ENCODE assay signal across 1 cellular context in the genomic region with DNA sequence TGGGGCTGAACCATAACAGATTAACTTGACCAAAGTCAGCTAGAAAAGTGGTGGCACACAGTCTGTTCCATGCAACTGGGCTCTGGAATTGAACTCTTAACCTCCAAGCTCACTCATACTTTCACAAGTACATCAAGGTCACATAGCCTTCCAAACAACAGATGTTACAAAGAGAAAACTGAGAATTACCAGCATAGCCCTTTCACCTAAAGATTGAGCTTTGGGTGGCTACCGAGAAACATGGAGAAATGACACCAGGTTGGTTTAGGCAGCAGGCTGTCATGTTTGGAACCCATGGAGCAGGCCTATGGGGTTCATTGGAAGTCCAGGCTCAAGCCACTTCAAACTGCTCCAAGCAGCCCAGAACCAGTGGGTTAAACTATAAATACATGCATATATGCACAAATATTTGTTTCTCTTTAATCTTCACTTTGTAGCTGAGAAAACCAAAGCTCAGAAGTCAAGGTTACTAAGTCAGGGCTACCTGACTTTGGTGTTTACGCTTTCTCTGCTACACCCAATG.
A peak's percentile ranks its signal among the peaks of the same experiment; 100 is the strongest.
TF ChIP-seq lines count a peak whose summit lies in the region.

No MANE protein-coding gene starts in this region.

TF ChIP-seq in HepG2, 621 proteins besides CTCF, POLR2A, EP300 and RAD21 (continued from another document and continues in another):
- no peak for TF ChIP-seq ZBTB40 (IDR thresholded peaks at IDR 0.05)
- TF ChIP-seq ZBTB40 (CRISPR knock-in tag; IDR thresholded peaks at IDR 0.05) = no peak
- no peak for TF ChIP-seq TBL1XR1 (IDR thresholded peaks at IDR 0.05; ENCODE audit: borderline replicate concordance, low read length, partially characterized antibody)
- no peak for TF ChIP-seq ZNF549 (CRISPR knock-in tag; IDR thresholded peaks at IDR 0.05)
- peak; percentile 85 for TF ChIP-seq ZMYM2 (CRISPR knock-in tag; IDR thresholded peaks at IDR 0.05)
- TF ChIP-seq SP4 (CRISPR knock-in tag; IDR thresholded peaks at IDR 0.05) = no peak
- TF ChIP-seq NR2F6 (IDR thresholded peaks at IDR 0.05) = 0 out of 2 replicates have a peak, but pooled peaks have one; percentile 51
- TF ChIP-seq NR2F6 (CRISPR knock-in tag; IDR thresholded peaks at IDR 0.05) = no peak; the same call in 1 of the 2 replicates
- TF ChIP-seq, protein P1, sequence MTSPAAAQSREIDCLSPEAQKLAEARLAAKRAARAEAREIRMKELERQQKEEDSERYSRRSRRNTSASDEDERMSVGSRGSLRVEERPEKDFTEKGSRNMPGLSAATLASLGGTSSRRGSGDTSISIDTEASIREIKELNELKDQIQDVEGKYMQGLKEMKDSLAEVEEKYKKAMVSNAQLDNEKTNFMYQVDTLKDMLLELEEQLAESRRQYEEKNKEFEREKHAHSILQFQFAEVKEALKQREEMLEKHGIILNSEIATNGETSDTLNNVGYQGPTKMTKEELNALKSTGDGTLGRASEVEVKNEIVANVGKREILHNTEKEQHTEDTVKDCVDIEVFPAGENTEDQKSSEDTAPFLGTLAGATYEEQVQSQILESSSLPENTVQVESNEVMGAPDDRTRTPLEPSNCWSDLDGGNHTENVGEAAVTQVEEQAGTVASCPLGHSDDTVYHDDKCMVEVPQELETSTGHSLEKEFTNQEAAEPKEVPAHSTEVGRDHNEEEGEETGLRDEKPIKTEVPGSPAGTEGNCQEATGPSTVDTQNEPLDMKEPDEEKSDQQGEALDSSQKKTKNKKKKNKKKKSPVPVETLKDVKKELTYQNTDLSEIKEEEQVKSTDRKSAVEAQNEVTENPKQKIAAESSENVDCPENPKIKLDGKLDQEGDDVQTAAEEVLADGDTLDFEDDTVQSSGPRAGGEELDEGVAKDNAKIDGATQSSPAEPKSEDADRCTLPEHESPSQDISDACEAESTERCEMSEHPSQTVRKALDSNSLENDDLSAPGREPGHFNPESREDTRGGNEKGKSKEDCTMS (CRISPR knock-in tag; conservative IDR thresholded peaks at IDR 0.05) = no peak
- TF ChIP-seq NCOA2 (CRISPR knock-in tag; IDR thresholded peaks at IDR 0.05) = peak; percentile 86
- TF ChIP-seq NFIB (CRISPR knock-in tag; IDR thresholded peaks at IDR 0.05; ENCODE audit: borderline replicate concordance) = no peak
- no peak for TF ChIP-seq NFE2L1 (CRISPR knock-in tag; IDR thresholded peaks at IDR 0.05; ENCODE audit: borderline replicate concordance)
- TF ChIP-seq MAF1 (CRISPR knock-in tag; IDR thresholded peaks at IDR 0.05; ENCODE audit: borderline replicate concordance) = no peak
- TF ChIP-seq ZIK1 (CRISPR knock-in tag; IDR thresholded peaks at IDR 0.05; ENCODE audit: borderline replicate concordance, low read depth) = no peak
- no peak for TF ChIP-seq HES4 (CRISPR knock-in tag; IDR thresholded peaks at IDR 0.05; ENCODE audit: borderline replicate concordance)
- peak; percentile 47; the same call in 1 of the 2 replicates for TF ChIP-seq ZSCAN20 (CRISPR knock-in tag; IDR thresholded peaks at IDR 0.05; ENCODE audit: borderline replicate concordance)
- no peak for TF ChIP-seq CCAR2 (optimal IDR thresholded peaks at IDR 0.05; ENCODE audit: low read depth, low read length)
- TF ChIP-seq REPIN1 (CRISPR knock-in tag; IDR thresholded peaks at IDR 0.05; ENCODE audit: borderline replicate concordance, low read depth) = no peak
- TF ChIP-seq GPN1 (CRISPR knock-in tag; IDR thresholded peaks at IDR 0.05; ENCODE audit: borderline replicate concordance) = no peak
- TF ChIP-seq ESRRA (CRISPR knock-in tag; IDR thresholded peaks at IDR 0.05; ENCODE audit: low read depth) = no peak; the same call in 1 of the 2 replicates
- no peak for TF ChIP-seq SNRNP70 (IDR thresholded peaks at IDR 0.05; ENCODE audit: low read depth, low read length)
- 0 out of 2 replicates have a peak, but pooled peaks have one; percentile 23 for TF ChIP-seq ZNF747 (CRISPR knock-in tag; IDR thresholded peaks at IDR 0.05; ENCODE audit: borderline replicate concordance)
- no peak for TF ChIP-seq JDP2 (CRISPR knock-in tag; IDR thresholded peaks at IDR 0.05; ENCODE audit: borderline replicate concordance)
- no peak for TF ChIP-seq ZNF333 (CRISPR knock-in tag; IDR thresholded peaks at IDR 0.05; ENCODE audit: borderline replicate concordance)
- TF ChIP-seq NAIF1 (CRISPR knock-in tag; IDR thresholded peaks at IDR 0.05; ENCODE audit: borderline replicate concordance) = no peak
- no peak for TF ChIP-seq KLF15 (CRISPR knock-in tag; IDR thresholded peaks at IDR 0.05; ENCODE audit: borderline replicate concordance)
- peak; percentile 34 for TF ChIP-seq TEAD3 (CRISPR knock-in tag; optimal IDR thresholded peaks at IDR 0.05; ENCODE audit: borderline replicate concordance)
- TF ChIP-seq ZNF614 (CRISPR knock-in tag; IDR thresholded peaks at IDR 0.05; ENCODE audit: borderline replicate concordance) = no peak
- TF ChIP-seq ZEB1 (IDR thresholded peaks at IDR 0.05; ENCODE audit: insufficient replicate concordance, low read depth) = no peak
- TF ChIP-seq ZNF251 (CRISPR knock-in tag; IDR thresholded peaks at IDR 0.05) = no peak
- TF ChIP-seq GABPB1 (CRISPR knock-in tag; IDR thresholded peaks at IDR 0.05) = no peak
- TF ChIP-seq, protein P2, sequence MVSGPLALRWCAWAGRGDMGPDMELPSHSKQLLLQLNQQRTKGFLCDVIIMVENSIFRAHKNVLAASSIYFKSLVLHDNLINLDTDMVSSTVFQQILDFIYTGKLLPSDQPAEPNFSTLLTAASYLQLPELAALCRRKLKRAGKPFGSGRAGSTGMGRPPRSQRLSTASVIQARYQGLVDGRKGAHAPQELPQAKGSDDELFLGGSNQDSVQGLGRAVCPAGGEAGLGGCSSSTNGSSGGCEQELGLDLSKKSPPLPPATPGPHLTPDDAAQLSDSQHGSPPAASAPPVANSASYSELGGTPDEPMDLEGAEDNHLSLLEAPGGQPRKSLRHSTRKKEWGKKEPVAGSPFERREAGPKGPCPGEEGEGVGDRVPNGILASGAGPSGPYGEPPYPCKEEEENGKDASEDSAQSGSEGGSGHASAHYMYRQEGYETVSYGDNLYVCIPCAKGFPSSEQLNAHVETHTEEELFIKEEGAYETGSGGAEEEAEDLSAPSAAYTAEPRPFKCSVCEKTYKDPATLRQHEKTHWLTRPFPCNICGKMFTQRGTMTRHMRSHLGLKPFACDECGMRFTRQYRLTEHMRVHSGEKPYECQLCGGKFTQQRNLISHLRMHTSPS (CRISPR knock-in tag; IDR thresholded peaks at IDR 0.05; ENCODE audit: low read depth) = no peak
- no peak; the same call in 1 of the 2 replicates for TF ChIP-seq MIXL1 (CRISPR knock-in tag; IDR thresholded peaks at IDR 0.05)
- TF ChIP-seq SETDB1 (CRISPR knock-in tag; IDR thresholded peaks at IDR 0.05; ENCODE audit: borderline replicate concordance) = no peak
- no peak for TF ChIP-seq SP1 (IDR thresholded peaks at IDR 0.05)
- TF ChIP-seq SP1 (CRISPR knock-in tag; IDR thresholded peaks at IDR 0.05) = no peak
- TF ChIP-seq ZXDC (CRISPR knock-in tag; IDR thresholded peaks at IDR 0.05) = no peak
- TF ChIP-seq, protein P3, sequence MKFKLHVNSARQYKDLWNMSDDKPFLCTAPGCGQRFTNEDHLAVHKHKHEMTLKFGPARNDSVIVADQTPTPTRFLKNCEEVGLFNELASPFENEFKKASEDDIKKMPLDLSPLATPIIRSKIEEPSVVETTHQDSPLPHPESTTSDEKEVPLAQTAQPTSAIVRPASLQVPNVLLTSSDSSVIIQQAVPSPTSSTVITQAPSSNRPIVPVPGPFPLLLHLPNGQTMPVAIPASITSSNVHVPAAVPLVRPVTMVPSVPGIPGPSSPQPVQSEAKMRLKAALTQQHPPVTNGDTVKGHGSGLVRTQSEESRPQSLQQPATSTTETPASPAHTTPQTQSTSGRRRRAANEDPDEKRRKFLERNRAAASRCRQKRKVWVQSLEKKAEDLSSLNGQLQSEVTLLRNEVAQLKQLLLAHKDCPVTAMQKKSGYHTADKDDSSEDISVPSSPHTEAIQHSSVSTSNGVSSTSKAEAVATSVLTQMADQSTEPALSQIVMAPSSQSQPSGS (CRISPR knock-in tag; IDR thresholded peaks at IDR 0.05) = no peak; the same call in 1 of the 2 replicates
- peak; percentile 92 for TF ChIP-seq ZNF652 (CRISPR knock-in tag; IDR thresholded peaks at IDR 0.05; ENCODE audit: borderline replicate concordance, low read depth)
- TF ChIP-seq, protein P4, sequence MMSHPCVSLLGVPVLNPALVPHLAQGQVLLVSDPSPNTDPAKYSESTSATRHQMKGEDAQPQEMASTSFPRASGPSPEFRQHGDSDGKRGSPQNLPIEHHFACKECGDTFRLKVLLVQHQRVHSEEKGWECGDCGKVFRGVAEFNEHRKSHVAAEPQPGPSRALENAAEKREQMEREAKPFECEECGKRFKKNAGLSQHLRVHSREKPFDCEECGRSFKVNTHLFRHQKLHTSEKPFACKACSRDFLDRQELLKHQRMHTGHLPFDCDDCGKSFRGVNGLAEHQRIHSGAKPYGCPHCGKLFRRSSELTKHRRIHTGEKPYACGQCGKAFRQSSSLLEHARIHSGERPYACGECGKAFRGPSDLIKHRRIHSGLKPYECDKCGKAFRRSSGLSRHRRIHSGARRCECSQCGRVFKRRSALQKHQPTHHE (CRISPR knock-in tag; IDR thresholded peaks at IDR 0.05; ENCODE audit: borderline replicate concordance) = no peak
- TF ChIP-seq, protein P5, sequence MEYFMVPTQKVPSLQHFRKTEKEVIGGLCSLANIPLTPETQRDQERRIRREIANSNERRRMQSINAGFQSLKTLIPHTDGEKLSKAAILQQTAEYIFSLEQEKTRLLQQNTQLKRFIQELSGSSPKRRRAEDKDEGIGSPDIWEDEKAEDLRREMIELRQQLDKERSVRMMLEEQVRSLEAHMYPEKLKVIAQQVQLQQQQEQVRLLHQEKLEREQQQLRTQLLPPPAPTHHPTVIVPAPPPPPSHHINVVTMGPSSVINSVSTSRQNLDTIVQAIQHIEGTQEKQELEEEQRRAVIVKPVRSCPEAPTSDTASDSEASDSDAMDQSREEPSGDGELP (IDR thresholded peaks at IDR 0.05; ENCODE audit: borderline replicate concordance, low read depth) = peak; percentile 37; the same call in 1 of the 2 replicates
- no peak for TF ChIP-seq SALL2 (CRISPR knock-in tag; IDR thresholded peaks at IDR 0.05)
- no peak for TF ChIP-seq ZZZ3 (CRISPR knock-in tag; IDR thresholded peaks at IDR 0.05; ENCODE audit: borderline replicate concordance)
